ENCODE assay signal across 8 cellular contexts in the genomic region with DNA sequence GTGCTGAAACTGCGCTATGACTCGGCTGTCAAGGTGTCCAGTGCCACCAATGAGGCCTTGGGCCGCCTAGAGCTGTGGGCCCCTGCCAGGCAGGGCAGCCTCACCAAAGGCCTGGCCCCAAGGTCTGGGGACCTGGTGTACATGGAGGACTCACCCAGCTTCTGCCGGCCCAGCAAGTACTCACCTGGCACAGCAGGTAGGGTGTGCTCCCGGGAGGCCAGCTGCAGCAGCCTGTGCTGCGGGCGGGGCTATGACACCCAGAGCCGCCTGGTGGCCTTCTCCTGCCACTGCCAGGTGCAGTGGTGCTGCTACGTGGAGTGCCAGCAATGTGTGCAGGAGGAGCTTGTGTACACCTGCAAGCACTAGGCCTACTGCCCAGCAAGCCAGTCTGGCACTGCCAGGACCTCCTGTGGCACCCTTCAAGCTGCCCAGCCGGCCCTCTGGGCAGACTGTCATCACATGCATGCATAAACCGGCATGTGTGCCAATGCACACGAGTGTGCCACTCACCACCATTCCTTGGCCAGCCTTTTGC. TPM values are rescaled to one million over a fixed set of nuclear protein-coding genes. Genes with fewer than 3 reads are reported as not detected.
DNase-seq lines count a peak whose midpoint lies in the region; ATAC-seq and TF ChIP-seq lines count a peak whose summit lies in the region.

No MANE protein-coding gene starts in this region.

- no peaks in the 10 kb centered on the region for H3K9me3 Mint-ChIP-seq in activated CD4-positive, alpha-beta T cell treated with anti-CD3 and anti-CD28 coated beads, Interleukin-2, amount 10 ng/mL, durations not matched to agents 24 days and 14 days

- 76 to 93% methylated on average over 3 to 7 of the region's 12 CpGs for WGBS in testis, 2 donors

- TF ChIP-seq POLR2A in testis (IDR thresholded peaks at IDR 0.05), result no peak

- peak; percentile 82 for ATAC-seq in left lung

- intact Hi-C loops in left lung (cut with DNase I), result no loop called here
- intact Hi-C loops in testis (cut with DNase I; ENCODE audit: low total_unique reads), result no loop called here
- intact Hi-C loops in activated CD4-positive, alpha-beta T cell treated with anti-CD3 and anti-CD28 coated beads, Interleukin-2, amount 10 ng/mL, durations not matched to agents 24 days and 14 days (cut with micrococcal nuclease), result no loop called here

- H3K4me3 ChIP-seq in left lung (no peak overlapping the region), testis (no peak overlapping the region)

- no peaks in the 10 kb centered on the region for H3K4me1 Mint-ChIP-seq in activated CD4-positive, alpha-beta T cell treated with anti-CD3 and anti-CD28 coated beads, Interleukin-2, amount 10 ng/mL, durations not matched to agents 24 days and 14 days

- H3K4me3 Mint-ChIP-seq in activated CD4-positive, alpha-beta T cell treated with anti-CD3 and anti-CD28 coated beads, Interleukin-2, amount 10 ng/mL, durations not matched to agents 24 days and 14 days, result no peak overlapping the region

- DNase-seq in DMS53 (lab: John Stamatoyannopoulos, UW) (peak; percentile 99), HuH-7.5 (ENCODE audit: low spot score) (peak; percentile 66), SK-MEL-5 (ENCODE audit: low read depth, low spot score) (peak; percentile 15), left lung (no peak), testis (no peak), foreskin melanocyte (no peak), activated T-cell treated with anti-CD3 and anti-CD28 coated beads for 4 hours (no peak)
- no peak for DNase-seq in activated CD4-positive, alpha-beta T cell treated with anti-CD3 and anti-CD28 coated beads, Interleukin-2, amount 10 ng/mL, durations not matched to agents 24 days and 14 days

- H3K36me3 ChIP-seq in left lung (no peaks in the 10 kb centered on the region), testis (ENCODE audit: low read depth, missing control alignments) (no peaks in the 10 kb centered on the region)

- in situ Hi-C loops in SK-MEL-5 (cut with HindIII; ENCODE audit: low pct_unique_long_range_greater_than_20kb, low sequenced_read_pairs), result no loop called here

- H3K27me3 Mint-ChIP-seq in activated CD4-positive, alpha-beta T cell treated with anti-CD3 and anti-CD28 coated beads, Interleukin-2, amount 10 ng/mL, durations not matched to agents 24 days and 14 days, result no peaks in the 10 kb centered on the region

- peaks cover 0 to 37% of the 10 kb centered on the region in 2 donors for H3K4me1 ChIP-seq in left lung
- no peaks in the 10 kb centered on the region for H3K4me1 ChIP-seq in testis

- no peaks in the 10 kb centered on the region for H3K27me3 ChIP-seq in left lung
- H3K27me3 ChIP-seq in testis, result no peaks in the 10 kb centered on the region

- H3K27ac ChIP-seq in left lung (no peak overlapping the region), testis (no peak overlapping the region)

- H3K9me3 ChIP-seq in left lung (no peaks in the 10 kb centered on the region), testis (no peaks in the 10 kb centered on the region)

- TF ChIP-seq CTCF in left lung (IDR thresholded peaks at IDR 0.05), result peak in 1 of 2 donors; percentile 23
- no peak for TF ChIP-seq CTCF in testis (IDR thresholded peaks at IDR 0.05)

- H3K36me3 Mint-ChIP-seq in activated CD4-positive, alpha-beta T cell treated with anti-CD3 and anti-CD28 coated beads, Interleukin-2, amount 10 ng/mL, durations not matched to agents 24 days and 14 days (ENCODE audit: low read depth), result no peaks in the 10 kb centered on the region

- no peak overlapping the region for H3K27ac Mint-ChIP-seq in activated CD4-positive, alpha-beta T cell treated with anti-CD3 and anti-CD28 coated beads, Interleukin-2, amount 10 ng/mL, durations not matched to agents 24 days and 14 days

RNA-seq across cellular contexts. Expression of a gene that starts 25.0 kb away (rescaled TPM):
- not detected in 2 replicates for total RNA-seq in SK-MEL-5 (2014; rRNA removed; shearing (Covaris generic))
- not detected in 2 replicates for polyA plus RNA-seq in SK-MEL-5 (2015; cell fraction: cytosol; rRNA removed)
- not detected in 2 replicates for polyA plus RNA-seq in SK-MEL-5 (2015; cell fraction: nucleus; rRNA removed)
- total RNA-seq in left lung (1 to 10 TPM in 1 of 2 donors, under 1 TPM in 1; 0.23 to 1.2 TPM), testis (under 1 TPM in 1 of 2 donors, not detected in 1; 0.50 TPM)
- 1.2 TPM for polyA plus RNA-seq in testis (ENCODE audit: insufficient read depth, low read depth, low replicate concordance)
- total RNA-seq in activated CD4-positive, alpha-beta T cell treated with anti-CD3 and anti-CD28 coated beads, Interleukin-2, amount 10 ng/mL, durations not matched to agents 24 days and 14 days, result not detected in 2 replicates

RNA-seq across cellular contexts. Expression of a gene that starts 46.5 kb away (rescaled TPM):
- total RNA-seq in SK-MEL-5 (2014; rRNA removed; shearing (Covaris generic)), result 47.7 and 53.8 TPM in 2 replicates
- polyA plus RNA-seq in SK-MEL-5 (2015; cell fraction: cytosol; rRNA removed), result 45.2 and 54.6 TPM in 2 replicates
- 51.8 and 72.1 TPM in 2 replicates for polyA plus RNA-seq in SK-MEL-5 (2015; cell fraction: nucleus; rRNA removed)
- 10 to 100 TPM; 53.9 to 67.4 TPM for total RNA-seq in left lung
- total RNA-seq in testis, result 10 to 100 TPM; 72.2 to 92.8 TPM
- 92.4 TPM for polyA plus RNA-seq in testis (ENCODE audit: insufficient read depth, low read depth, low replicate concordance)
- total RNA-seq in activated CD4-positive, alpha-beta T cell treated with anti-CD3 and anti-CD28 coated beads, Interleukin-2, amount 10 ng/mL, durations not matched to agents 24 days and 14 days, result 57.9 and 62.2 TPM in 2 replicates

RNA-seq across cellular contexts. Expression of a gene that starts 57.9 kb away (rescaled TPM):
- total RNA-seq in SK-MEL-5 (2014; rRNA removed; shearing (Covaris generic)), result 0.77 and 1.1 TPM in 2 replicates
- polyA plus RNA-seq in SK-MEL-5 (2015; cell fraction: cytosol; rRNA removed), result 0.45 and 0.49 TPM in 2 replicates
- polyA plus RNA-seq in SK-MEL-5 (2015; cell fraction: nucleus; rRNA removed), result 1.4 and 2.4 TPM in 2 replicates
- total RNA-seq in left lung, result 1 to 10 TPM; 1.7 to 3.0 TPM
- 1 to 10 TPM; 7.7 to 9.8 TPM for total RNA-seq in testis
- polyA plus RNA-seq in testis (ENCODE audit: insufficient read depth, low read depth, low replicate concordance), result 6.4 TPM
- 0.05 and 0.07 TPM in 2 replicates for total RNA-seq in activated CD4-positive, alpha-beta T cell treated with anti-CD3 and anti-CD28 coated beads, Interleukin-2, amount 10 ng/mL, durations not matched to agents 24 days and 14 days

Comparison
In these comparisons a context has a peak if more than half of its experiments do, and no peak if none do; other contexts are left out.
1. DNase-seq: peak in DMS53 (single experiment), HuH-7.5 (single experiment) and SK-MEL-5 (single experiment); none in left lung (0 of 2), testis (single experiment), foreskin melanocyte (single experiment), activated T-cell treated with anti-CD3 and anti-CD28 coated beads for 4 hours (single experiment) and activated CD4-positive, alpha-beta T cell treated with anti-CD3 and anti-CD28 coated beads, Interleukin-2, amount 10 ng/mL, durations not matched to agents 24 days and 14 days (single experiment).